Comparison of ENCODE assay signal across 8 cellular contexts in the genomic region with DNA sequence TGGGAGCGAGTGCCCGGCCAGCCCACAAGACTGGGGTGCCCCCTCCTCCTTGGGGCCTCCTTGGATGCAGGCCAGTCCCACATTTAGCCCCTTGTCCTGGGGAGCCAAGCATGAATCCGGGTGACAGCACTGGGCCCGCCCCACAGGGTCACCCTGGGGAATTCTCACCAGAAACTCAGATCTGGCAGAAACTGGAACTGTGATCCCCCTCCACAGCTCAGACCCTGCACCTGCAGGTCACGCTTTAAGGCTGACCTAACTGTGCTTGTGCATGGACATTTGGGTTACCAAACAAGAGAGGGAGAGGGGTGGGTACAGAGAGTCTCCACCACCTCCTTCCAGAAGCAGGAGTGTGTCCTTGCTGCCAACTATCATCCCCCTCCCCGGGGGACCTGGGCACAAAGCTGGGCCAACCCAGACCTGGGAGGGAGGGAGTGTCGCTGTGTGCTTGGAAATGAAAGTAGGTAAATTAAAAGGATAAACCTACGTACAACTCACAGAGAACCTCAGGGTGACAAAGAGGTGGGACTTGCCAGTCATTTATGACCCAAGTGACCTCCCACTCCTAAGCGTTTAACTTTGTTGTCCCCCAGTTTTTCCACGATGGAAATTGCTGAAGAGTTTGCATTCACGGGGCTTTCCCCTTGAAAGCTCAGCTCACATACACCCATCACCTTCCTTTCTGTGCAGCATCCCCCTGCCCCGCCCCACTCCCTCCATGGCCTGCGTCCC. TPM values are rescaled to one million over a fixed set of nuclear protein-coding genes. Genes with fewer than 3 reads are reported as not detected.
DNase-seq lines count a peak whose midpoint lies in the region; ATAC-seq and TF ChIP-seq lines count a peak whose summit lies in the region.

No MANE protein-coding gene starts in this region.

- H3K4me1 Mint-ChIP-seq in CD4-positive, CD25-positive, alpha-beta regulatory T cell: peaks cover 4 to 48% (median 12%) of the 10 kb centered on the region in 4 donors
- H3K4me1 Mint-ChIP-seq in activated B cell treated with CpG ODN at 0.5 μM for 24 hours: peaks cover 89% of the 10 kb centered on the region

- no peak overlapping the region for H3K4me3 ChIP-seq in CD4-positive, CD25-positive, alpha-beta regulatory T cell (ENCODE audit: low read depth, low read length)
- H3K4me3 ChIP-seq in gastroesophageal sphincter: no peak overlapping the region

- no peaks in the 10 kb centered on the region for H3K9me3 ChIP-seq in CD4-positive, CD25-positive, alpha-beta regulatory T cell (ENCODE audit: control insufficient read depth in 2 of 2, low read length in 2 of 2)
- no peaks in the 10 kb centered on the region for H3K9me3 ChIP-seq in gastroesophageal sphincter

- H3K27me3 ChIP-seq in CD4-positive, CD25-positive, alpha-beta regulatory T cell (ENCODE audit: control insufficient read depth, insufficient read depth, low read length): no peaks in the 10 kb centered on the region
- H3K27me3 ChIP-seq in gastroesophageal sphincter: no peaks in the 10 kb centered on the region

- TF ChIP-seq POLR2A in gastroesophageal sphincter (IDR thresholded peaks at IDR 0.05): no peak

- DNase-seq in CD4-positive, CD25-positive, alpha-beta regulatory T cell: no peak
- DNase-seq in activated B cell treated with CpG ODN at 0.5 μM for 24 hours (peak; percentile 71), NCI-H2227 (lab: John Stamatoyannopoulos, UW; ENCODE audit: unreplicated experiment) (no peak), left lobe of liver (ENCODE audit: low spot score) (no peak), pons (ENCODE audit: low spot score) (no peak)

- H3K4me1 ChIP-seq in CD4-positive, CD25-positive, alpha-beta regulatory T cell (ENCODE audit: control insufficient read depth, insufficient read depth, low read length, poor library complexity, severe bottlenecking): peaks cover 21% of the 10 kb centered on the region
- H3K4me1 ChIP-seq in gastroesophageal sphincter: peaks cover 0 to 53% (median 29%) of the 10 kb centered on the region in 3 donors

- peaks cover 4% of the 10 kb centered on the region for H3K36me3 Mint-ChIP-seq in CD4-positive, CD25-positive, alpha-beta regulatory T cell
- peaks cover 26% of the 10 kb centered on the region for H3K36me3 Mint-ChIP-seq in activated B cell treated with CpG ODN at 0.5 μM for 24 hours (ENCODE audit: low read depth)

- H3K27me3 Mint-ChIP-seq in CD4-positive, CD25-positive, alpha-beta regulatory T cell: no peaks in the 10 kb centered on the region
- no peaks in the 10 kb centered on the region for H3K27me3 Mint-ChIP-seq in activated B cell treated with CpG ODN at 0.5 μM for 24 hours

- H3K36me3 ChIP-seq in CD4-positive, CD25-positive, alpha-beta regulatory T cell (ENCODE audit: control insufficient read depth, insufficient read depth, low read length): peaks cover 3% of the 10 kb centered on the region
- H3K36me3 ChIP-seq in gastroesophageal sphincter: peaks cover 0 to 52% of the 10 kb centered on the region in 2 donors

- POLR2A ChIA-PET in activated B cell treated with CpG ODN at 0.5 μM for 24 hours (lab: Charles Lee): interaction anchor here (0.6 to 2.2 kb wide), 9 partner anchors 9 to 798 kb away, joined by 3 to 16 read pairs (median 4); partner anchors contain the start of gene ITM2C

- 64 to 73% methylated on average over 5 of the region's 13 CpGs for WGBS in gastroesophageal sphincter (ENCODE audit: low coverage in 1 of 2), 2 donors

- no peaks in the 10 kb centered on the region for H3K9me3 Mint-ChIP-seq in CD4-positive, CD25-positive, alpha-beta regulatory T cell
- no peaks in the 10 kb centered on the region for H3K9me3 Mint-ChIP-seq in activated B cell treated with CpG ODN at 0.5 μM for 24 hours

- peak overlapping the region in 2 of 3 donors; percentile 44 to 69 for H3K27ac Mint-ChIP-seq in CD4-positive, CD25-positive, alpha-beta regulatory T cell
- peak overlapping the region; percentile 93 for H3K27ac Mint-ChIP-seq in activated B cell treated with CpG ODN at 0.5 μM for 24 hours

- H3K4me3 Mint-ChIP-seq in CD4-positive, CD25-positive, alpha-beta regulatory T cell: no peak overlapping the region
- H3K4me3 Mint-ChIP-seq in activated B cell treated with CpG ODN at 0.5 μM for 24 hours: peak overlapping the region; percentile 76

- H3K27ac ChIP-seq in CD4-positive, CD25-positive, alpha-beta regulatory T cell (ENCODE audit: insufficient read depth, low read length, poor library complexity, severe bottlenecking): no peak overlapping the region
- peak overlapping the region in 1 of 4 donors; percentile 64 for H3K27ac ChIP-seq in gastroesophageal sphincter

- CTCF ChIA-PET in activated B cell treated with CpG ODN at 0.5 μM for 24 hours (lab: Charles Lee): interaction anchor here (1.1 to 2.2 kb wide), 6 partner anchors 9 to 113 kb away, joined by 3 to 8 read pairs (median 4); partner anchors contain the start of gene ITM2C

- intact Hi-C loops in activated B cell treated with CpG ODN at 0.5 μM for 24 hours (cut with micrococcal nuclease): loop anchor here (1.0 to 5.0 kb wide), 4 partner anchors 9 to 518 kb away; partner anchors contain the start of gene ITM2C

- peak; percentile 10 for ATAC-seq in CD4-positive, CD25-positive, alpha-beta regulatory T cell (ENCODE audit: low read depth in 2 of 2)
- ATAC-seq in GM19023 (IDR thresholded peaks at IDR 0.05; ENCODE audit: unreplicated experiment): peak; percentile 74
- ATAC-seq in HG02884 (IDR thresholded peaks at IDR 0.05; ENCODE audit: unreplicated experiment): peak; percentile 61
- peak; percentile 83 for ATAC-seq in activated B cell treated with CpG ODN at 0.5 μM for 24 hours (ENCODE audit: low read depth)
- ATAC-seq in gastroesophageal sphincter: no peak
- no peak for ATAC-seq in left lobe of liver

- TF ChIP-seq CTCF in activated B cell treated with CpG ODN at 0.5 μM for 24 hours (IDR thresholded peaks at IDR 0.05) (no peak), gastroesophageal sphincter (IDR thresholded peaks at IDR 0.05) (no peak)

- no peak for TF ChIP-seq EP300 in gastroesophageal sphincter (IDR thresholded peaks at IDR 0.05)

RNA-seq across cellular contexts. Expression of gene ITM2C, which starts 9.1 kb away (rescaled TPM):
- total RNA-seq in CD4-positive, CD25-positive, alpha-beta regulatory T cell: 29.3 TPM
- polyA plus RNA-seq in CD4-positive, CD25-positive, alpha-beta regulatory T cell: 10 to 100 TPM; 50.5 to 70.3 (median 55.9) TPM
- total RNA-seq in activated B cell treated with CpG ODN at 0.5 μM for 24 hours: 102 and 117 TPM in 2 replicates
- total RNA-seq in gastroesophageal sphincter: 100 to 1,000 TPM in 1 of 4 donors, 10 to 100 TPM in 3; 70.2 to 141 (median 84.0) TPM
- total RNA-seq in left lobe of liver: 14.2 TPM

RNA-seq across cellular contexts. Expression of gene GPR55, which starts 51.2 kb away (rescaled TPM):
- 24.4 TPM for total RNA-seq in CD4-positive, CD25-positive, alpha-beta regulatory T cell
- 1 to 10 TPM; 1.6 to 7.1 (median 4.0) TPM for polyA plus RNA-seq in CD4-positive, CD25-positive, alpha-beta regulatory T cell
- total RNA-seq in activated B cell treated with CpG ODN at 0.5 μM for 24 hours (4.5 and 6.3 TPM in 2 replicates), gastroesophageal sphincter (under 1 TPM in 2 of 4 donors, not detected in 2; 0.08 to 0.12 TPM), left lobe of liver (not detected)

Comparison
In these comparisons a context has a peak if more than half of its experiments do, and no peak if none do; other contexts are left out.
1. ATAC-seq: peak in CD4-positive, CD25-positive, alpha-beta regulatory T cell (2 of 2), GM19023 (single experiment), HG02884 (single experiment) and activated B cell treated with CpG ODN at 0.5 μM for 24 hours (single experiment); none in gastroesophageal sphincter (single experiment) and left lobe of liver (single experiment).